19 cellular contexts compared by ENCODE assay signal in the genomic region with DNA sequence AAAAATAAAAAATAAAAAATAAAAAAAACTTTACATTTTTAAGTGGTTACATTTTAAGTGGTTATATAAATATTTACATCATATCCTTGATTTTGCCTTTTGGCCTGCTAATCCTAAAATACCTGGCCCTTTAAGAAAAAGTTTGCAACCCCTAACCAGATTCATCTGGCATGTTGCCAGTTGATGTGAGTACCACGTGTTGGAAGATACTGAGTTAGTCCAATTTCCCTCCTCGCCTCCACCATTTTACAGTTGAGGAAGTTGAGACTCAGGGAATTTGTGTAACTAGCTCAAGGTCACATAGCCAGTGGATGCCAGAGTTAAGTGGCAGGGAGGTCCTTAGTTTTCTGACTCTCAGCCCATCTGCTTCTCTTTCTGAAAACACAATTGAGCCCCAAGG. TPM values are rescaled to one million over a fixed set of nuclear protein-coding genes. Genes with fewer than 3 reads are reported as not detected.
A peak's percentile ranks its signal among the peaks of the same experiment; 100 is the strongest.
DNase-seq lines count a peak whose midpoint lies in the region; ATAC-seq and TF ChIP-seq lines count a peak whose summit lies in the region.
"Had no signal": no experiment of that assay in that cellular context is flagged by ENCODE, and none has a peak within 500 bp of the region (broad histone marks: within the 10 kb centered on the region; RNA-seq: fewer than 3 reads in every experiment).

No MANE protein-coding gene starts in this region.

- H3K4me1 ChIP-seq in IMR-90 (ENCODE audit: control insufficient read depth, insufficient read depth, low read length) = peaks cover 3% of the 10 kb centered on the region; the same call in 1 of the 2 replicates

- no peak overlapping the region for H4K91ac ChIP-seq in IMR-90 (ENCODE audit: insufficient read depth, low read depth, low read length)

- no peak overlapping the region for H3K4me3 Mint-ChIP-seq in chondrocyte (ENCODE audit: unreplicated experiment)
- H3K4me3 Mint-ChIP-seq: H9; T-helper 2 cell treated with Interferon-gamma antibody and Interleukin-4, amounts not matched to agents 5 μg/mL and 100 μg/mL, for 36 hours had no signal

- no peak overlapping the region for H3K9ac ChIP-seq in IMR-90 (ENCODE audit: low read depth, low read length)

- H2AK5ac ChIP-seq in IMR-90 (ENCODE audit: low read depth, low read length) = no peak overlapping the region

- H3K27ac ChIP-seq in IMR-90 (ENCODE audit: insufficient read depth, low read length) = no peak overlapping the region

- H3K9me1 ChIP-seq in IMR-90 (ENCODE audit: insufficient read depth, low read length) = peaks cover 4% of the 10 kb centered on the region

- no peak overlapping the region for H2AK9ac ChIP-seq in IMR-90 (replicated peaks; ENCODE audit: low read depth, low read length, poor library complexity)

- in situ Hi-C loops in IMR-90 (cut with MboI; ENCODE audit: low sequenced_read_pairs) = no loop called here

- no peak overlapping the region for H2BK120ac ChIP-seq in IMR-90 (ENCODE audit: low read depth, low read length)

- dilution Hi-C loops in IMR-90 (cut with HindIII; ENCODE audit: low sequenced_read_pairs, unreplicated experiment) = no loop called here

- H4K20me1 ChIP-seq in IMR-90 (ENCODE audit: insufficient read depth, low read length) = no peaks in the 10 kb centered on the region

- no peak overlapping the region for H2AFZ ChIP-seq in IMR-90 (replicated peaks; ENCODE audit: low read length, poor library complexity)

- no peaks in the 10 kb centered on the region for H3K36me3 ChIP-seq in IMR-90 (ENCODE audit: control insufficient read depth, insufficient read depth, low read length)

- BruUV-seq in IMR-90 (replicated peaks; lab: Mats Ljungman, UMichigan) = no TSS peak

- no peaks in the 10 kb centered on the region for H3K4me1 Mint-ChIP-seq in chondrocyte (ENCODE audit: low read depth)

- H3K9me3 ChIP-seq in IMR-90 (ENCODE audit: control insufficient read depth, insufficient read depth, low read length) = no peaks in the 10 kb centered on the region

- H3K27ac Mint-ChIP-seq in chondrocyte (ENCODE audit: unreplicated experiment) = no peak overlapping the region
- H3K27ac Mint-ChIP-seq: H9; T-helper 2 cell treated with Interferon-gamma antibody and Interleukin-4, amounts not matched to agents 5 μg/mL and 100 μg/mL, for 36 hours had no signal

- no peak for TF ChIP-seq CTCF in IMR-90 (conservative IDR thresholded peaks at IDR 0.05; ENCODE audit: low read depth, low read length)
- no peak for TF ChIP-seq CTCF in chondrocyte (IDR thresholded peaks at IDR 0.05)

- no peaks in the 10 kb centered on the region for H3K79me1 ChIP-seq in IMR-90 (ENCODE audit: low read depth in 1 of 2, low read length in 2 of 2)

- intact Hi-C loops in IMR-90 (cut with micrococcal nuclease) = no loop called here

- POLR2A ChIA-PET in IMR-90 (lab: Charles Lee; ENCODE audit: unreplicated experiment) = no interaction called here

- no peak overlapping the region for H3K18ac ChIP-seq in IMR-90 (ENCODE audit: low read depth, low read length)

- no peaks in the 10 kb centered on the region for H3K9me3 Mint-ChIP-seq in chondrocyte (ENCODE audit: low read depth)
- H3K9me3 Mint-ChIP-seq: H9; T-helper 2 cell treated with Interferon-gamma antibody and Interleukin-4, amounts not matched to agents 5 μg/mL and 100 μg/mL, for 36 hours had no signal

- no peaks in the 10 kb centered on the region; the same call in 1 of the 2 replicates for H3K27me3 ChIP-seq in IMR-90 (ENCODE audit: control insufficient read depth, insufficient read depth, low read length)

- ATAC-seq in IMR-90 (ENCODE audit: low read depth) (no peak), HG03342 (IDR thresholded peaks at IDR 0.05; ENCODE audit: unreplicated experiment) (no peak)
- ATAC-seq: Right ventricle myocardium inferior had no signal

- H4K8ac ChIP-seq in IMR-90 (ENCODE audit: low read depth in 2 of 2, low read length in 2 of 2) = no peak overlapping the region

- peak overlapping the region; percentile 19 for H3K14ac ChIP-seq in IMR-90 (replicated peaks; ENCODE audit: low read depth, low read length)

- CTCF ChIA-PET in IMR-90 (lab: Yijun Ruan, JAX) = no interaction called here

- no peaks in the 10 kb centered on the region for H3K36me3 Mint-ChIP-seq in chondrocyte (ENCODE audit: low read depth)

- no peak overlapping the region for H3K4me2 ChIP-seq in IMR-90 (ENCODE audit: low read depth, low read length)

- H3K27me3 Mint-ChIP-seq in chondrocyte (ENCODE audit: low read depth) = peaks cover 2% of the 10 kb centered on the region

- H2BK15ac ChIP-seq in IMR-90 (ENCODE audit: low read depth, low read length) = no peak overlapping the region

- no peak overlapping the region for H2BK20ac ChIP-seq in IMR-90 (ENCODE audit: low read depth, low read length)

- no peak overlapping the region for H3K4me3 ChIP-seq in IMR-90 (ENCODE audit: insufficient read depth, low read depth, low read length)

- 0 out of 2 replicates have a peak overlapping the region, but pooled peaks have one; percentile 59 for H3K23ac ChIP-seq in IMR-90 (ENCODE audit: low read depth, low read length)

- TF ChIP-seq POLR2A in IMR-90 (IDR thresholded peaks at IDR 0.05; ENCODE audit: low read depth, low read length) = no peak

- no peak overlapping the region for H2BK5ac ChIP-seq in IMR-90 (ENCODE audit: low read depth, low read length, poor library complexity, severe bottlenecking)

- no peak overlapping the region for H3K56ac ChIP-seq in IMR-90 (ENCODE audit: extremely low read depth, insufficient read depth, low read length)

- no peak overlapping the region for H3K4ac ChIP-seq in IMR-90 (ENCODE audit: low read depth, low read length)

- DNase-seq in NCI-H82 (lab: John Stamatoyannopoulos, UW) (peak; percentile 55), NCI-H82 treated with DMSO at 0.1 percent for 48 hours (lab: John Stamatoyannopoulos, UW; ENCODE audit: unreplicated experiment) (no peak), IMR-90 (peak; percentile 32), RPMI7951 (ENCODE audit: low read depth) (peak; percentile 43), fibroblast of peridontal ligament (ENCODE audit: extremely low read depth) (peak; percentile 40), midbrain (lab: John Stamatoyannopoulos, UW) (no peak), chondrocyte (ENCODE audit: low spot score) (no peak)
- DNase-seq: C1 segment of cervical spinal cord, DMS79 treated with DMSO at 0.1 percent for 48 hours, H9, MM.1S, NCI-H187 treated with DMSO at 0.1 percent for 48 hours, NCI-H2171, NCI-H446 treated with DMSO at 0.1 percent for 48 hours, NCI-H774 had no signal

- no peak for TF ChIP-seq RAD21 in IMR-90 (IDR thresholded peaks at IDR 0.05; ENCODE audit: low read length)

- H4K5ac ChIP-seq in IMR-90 (ENCODE audit: low read depth, low read length) = no peak overlapping the region

- no CpG with 5 or more reads among the region's 2 CpGs for WGBS in IMR-90 (ENCODE audit: extremely low coverage in 2 of 2, insufficient read length in 1 of 2), 2 experiments

TF ChIP-seq in IMR-90, 13 proteins besides CTCF, POLR2A, EP300 and RAD21:
- TF ChIP-seq CHD1 (IDR thresholded peaks at IDR 0.05; ENCODE audit: low read depth, low read length) = no peak
- no peak for TF ChIP-seq MAFK (IDR thresholded peaks at IDR 0.05; ENCODE audit: low read depth, low read length)
- no peak for TF ChIP-seq MXI1 (IDR thresholded peaks at IDR 0.05; ENCODE audit: borderline replicate concordance, low read depth, low read length)
- TF ChIP-seq MAZ (IDR thresholded peaks at IDR 0.05; ENCODE audit: borderline replicate concordance, low read depth, low read length) = no peak
- TF ChIP-seq BHLHE40 (IDR thresholded peaks at IDR 0.05; ENCODE audit: low read depth, low read length) = no peak
- TF ChIP-seq SMC3 (IDR thresholded peaks at IDR 0.05; ENCODE audit: low read depth, low read length) = no peak
- no peak for TF ChIP-seq CEBPB (IDR thresholded peaks at IDR 0.05; ENCODE audit: low read depth, low read length)
- no peak for TF ChIP-seq FOS (IDR thresholded peaks at IDR 0.05; ENCODE audit: low read depth, low read length)
- TF ChIP-seq, protein P1, sequence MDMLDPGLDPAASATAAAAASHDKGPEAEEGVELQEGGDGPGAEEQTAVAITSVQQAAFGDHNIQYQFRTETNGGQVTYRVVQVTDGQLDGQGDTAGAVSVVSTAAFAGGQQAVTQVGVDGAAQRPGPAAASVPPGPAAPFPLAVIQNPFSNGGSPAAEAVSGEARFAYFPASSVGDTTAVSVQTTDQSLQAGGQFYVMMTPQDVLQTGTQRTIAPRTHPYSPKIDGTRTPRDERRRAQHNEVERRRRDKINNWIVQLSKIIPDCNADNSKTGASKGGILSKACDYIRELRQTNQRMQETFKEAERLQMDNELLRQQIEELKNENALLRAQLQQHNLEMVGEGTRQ (IDR thresholded peaks at IDR 0.05; ENCODE audit: low read depth, low read length) = no peak
- no peak for TF ChIP-seq RFX5 (IDR thresholded peaks at IDR 0.05; ENCODE audit: low read depth, low read length)
- no peak for TF ChIP-seq RCOR1 (IDR thresholded peaks at IDR 0.05; ENCODE audit: insufficient replicate concordance, low read length)
- TF ChIP-seq NFE2L2 (IDR thresholded peaks at IDR 0.05; ENCODE audit: low read depth, low read length) = no peak
- TF ChIP-seq, protein P2, sequence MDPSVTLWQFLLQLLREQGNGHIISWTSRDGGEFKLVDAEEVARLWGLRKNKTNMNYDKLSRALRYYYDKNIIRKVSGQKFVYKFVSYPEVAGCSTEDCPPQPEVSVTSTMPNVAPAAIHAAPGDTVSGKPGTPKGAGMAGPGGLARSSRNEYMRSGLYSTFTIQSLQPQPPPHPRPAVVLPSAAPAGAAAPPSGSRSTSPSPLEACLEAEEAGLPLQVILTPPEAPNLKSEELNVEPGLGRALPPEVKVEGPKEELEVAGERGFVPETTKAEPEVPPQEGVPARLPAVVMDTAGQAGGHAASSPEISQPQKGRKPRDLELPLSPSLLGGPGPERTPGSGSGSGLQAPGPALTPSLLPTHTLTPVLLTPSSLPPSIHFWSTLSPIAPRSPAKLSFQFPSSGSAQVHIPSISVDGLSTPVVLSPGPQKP (IDR thresholded peaks at IDR 0.05; ENCODE audit: borderline replicate concordance, low read depth, low read length) = no peak

RNA-seq across cellular contexts. Expression of a gene that starts 5.1 kb away (rescaled TPM):
- total RNA-seq in IMR-90 (2012; rRNA removed) (not detected in 2 replicates), chondrocyte (not detected in 3 replicates)
- not detected in 2 replicates for polyA plus RNA-seq in IMR-90 (2012; rRNA removed)
- polyA plus RNA-seq in IMR-90 (2012; cell fraction: cytosol; rRNA removed) = not detected in 2 replicates
- not detected in 2 replicates for polyA plus RNA-seq in IMR-90 (2012; cell fraction: nucleus; rRNA removed; ENCODE audit: low replicate concordance)
- total RNA-seq in RPMI7951 (2014; rRNA removed; shearing (Covaris generic)) = 3.2 and 4.2 TPM in 2 replicates
- total RNA-seq: H9, Right ventricle myocardium inferior, SK-MEL-5 had no signal

Comparison
In these comparisons a context has a peak if more than half of its experiments do, and no peak if none do; other contexts are left out.
1. DNase-seq: peak in NCI-H82 (single experiment), IMR-90 (single experiment), RPMI7951 (single experiment) and fibroblast of peridontal ligament (single experiment); none in NCI-H82 treated with DMSO at 0.1 percent for 48 hours (single experiment), midbrain (single experiment) and chondrocyte (single experiment).